ENCODE assay signal across 22 cellular contexts in genomic region chrX:57771689-57772088, GRCh38.
"Had no signal": no experiment of that assay in that cellular context is flagged by ENCODE, and none has a peak within 500 bp of the region (broad histone marks: within the 10 kb centered on the region; RNA-seq: fewer than 3 reads in every experiment).

No MANE protein-coding gene starts in this region.

- H3K36me3 ChIP-seq: brain microvascular endothelial cell, SJCRH30, WERI-Rb-1 had no signal

- H3K9me3 ChIP-seq: SJCRH30, SK-N-SH had no signal

- H3K27me3 ChIP-seq: brain microvascular endothelial cell, SJCRH30 had no signal

- ATAC-seq: activated CD4-positive, alpha-beta T cell treated with anti-CD3 and anti-CD28 coated beads for 36 hours; activated T-cell treated with anti-CD3 and anti-CD28 coated beads, Interleukin-2, amount 50 U/mL, for 72 hours had no signal

- H3K4me3 ChIP-seq: SJCRH30 had no signal

- DNase-seq: activated CD4-positive, alpha-beta memory T cell treated with anti-CD3 and anti-CD28 coated beads, Interleukin-2, amount 10 ng/mL, durations not matched to agents 7 days and 5 days; activated CD4-positive, alpha-beta T cell treated with anti-CD3 and anti-CD28 coated beads for 36 hours; activated CD4-positive, alpha-beta T cell treated with anti-CD3 and anti-CD28 coated beads, Interleukin-2, amount 50 U/mL, for 1 hour; activated CD8-positive, alpha-beta memory T cell treated with anti-CD3 and anti-CD28 coated beads, Interleukin-2, amount 50 U/mL, for 4 hours; activated gamma-delta T cell treated with Interleukin-2 at 50 U/mL for 16 hours; activated naive CD4-positive, alpha-beta T cell treated with anti-CD3 and anti-CD28 coated beads, Interleukin-2, amount 10 ng/mL, durations not matched to agents 7 days and 5 days; activated naive CD8-positive, alpha-beta T cell treated with anti-CD3 and anti-CD28 coated beads for 36 hours; activated T-cell treated with anti-CD3 and anti-CD28 coated beads, Interleukin-2, amount 50 U/mL, for 72 hours; brain microvascular endothelial cell; caudate nucleus; NCI-H1092; NCI-H1417; NCI-H1930; NCI-H2171; NCI-H2227 treated with DMSO at 0.1 percent for 48 hours; NCI-H510A; NCI-H526 treated with DMSO at 0.1 percent for 48 hours; Right ventricle myocardium superior; SJCRH30; SK-N-SH; T-helper 1 cell; WERI-Rb-1 had no signal

- H3K4me1 ChIP-seq: SJCRH30 had no signal

- H3K27ac ChIP-seq: brain microvascular endothelial cell, SJCRH30, WERI-Rb-1 had no signal
